ENCODE assay signal across 11 cellular contexts in the genomic region with DNA sequence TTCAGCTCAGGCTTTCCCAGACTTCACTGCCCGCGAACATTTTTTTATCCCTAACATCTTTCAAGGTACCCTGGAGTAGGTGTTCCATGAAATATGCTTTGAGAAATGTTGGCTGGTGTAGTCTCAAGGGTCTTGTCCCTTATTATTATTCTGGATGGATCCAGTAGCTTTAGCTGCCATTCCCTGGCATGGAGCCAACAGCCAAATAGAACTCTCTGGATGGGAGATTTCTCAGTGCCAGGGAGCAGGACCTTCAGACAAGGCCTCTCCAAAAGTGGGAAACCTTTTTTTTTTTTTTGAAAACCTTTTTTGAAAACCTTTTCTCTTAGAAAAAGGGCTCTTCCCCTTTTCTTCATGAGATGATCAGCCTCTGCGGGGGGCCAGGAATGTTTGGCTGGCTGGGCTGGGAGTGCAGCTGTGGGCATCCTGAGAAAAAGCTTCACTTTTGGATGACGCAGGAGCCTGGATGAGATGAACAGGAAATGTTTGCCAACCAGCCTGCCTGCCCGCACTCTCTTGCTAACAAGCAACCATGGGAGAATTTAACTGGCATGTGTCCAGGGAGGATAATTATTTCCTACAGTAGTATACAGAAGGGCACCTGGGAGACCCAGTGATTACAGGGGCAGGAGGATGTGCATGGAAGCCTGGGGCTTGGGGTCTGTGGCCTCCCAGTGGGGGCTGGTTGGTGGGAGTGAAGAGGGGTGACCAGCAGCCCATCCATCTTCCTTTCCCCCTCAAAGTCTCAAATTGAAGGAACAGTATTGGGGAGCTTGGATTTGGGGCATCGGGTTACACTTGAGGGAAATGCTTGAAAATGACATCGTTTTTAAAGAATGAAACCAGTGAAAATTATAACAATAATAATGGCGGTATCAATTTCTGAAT.
A peak's percentile ranks its signal among the peaks of the same experiment; 100 is the strongest.
DNase-seq lines count a peak whose midpoint lies in the region; ATAC-seq and TF ChIP-seq lines count a peak whose summit lies in the region.
"Had no signal": no experiment of that assay in that cellular context is flagged by ENCODE, and none has a peak within 500 bp of the region (broad histone marks: within the 10 kb centered on the region; RNA-seq: fewer than 3 reads in every experiment).

No MANE protein-coding gene starts in this region.

- no TSS peak for BruUV-seq in A673 (replicated peaks; lab: Mats Ljungman, UMichigan)

- CTCF ChIA-PET in A673 (lab: Charles Lee): interaction anchor here (0.7 kb wide), 1 partner anchor 24 kb away, joined by 4 read pairs; no protein-coding TSS in a partner anchor

- POLR2A ChIA-PET in A673 (lab: Charles Lee; ENCODE audit: low non-redundant PET): no interaction called here

- ATAC-seq in HG03135 (IDR thresholded peaks at IDR 0.05; ENCODE audit: unreplicated experiment): no peak

- no peaks in the 10 kb centered on the region for H3K9me3 Mint-ChIP-seq in activated T-helper 1 cell treated with anti-CD3 and anti-CD28 coated beads, Interleukin-12 subunit alpha, Interleukin-12 subunit beta, Interleukin-2, Interleukin-4 antibody, amounts not matched to agents 30 ng/mL and 10 ng/mL and 1 ng/mL, durations not matched to agents 14 hours and 24 hours and 36 hours
- H3K9me3 Mint-ChIP-seq: activated CD4-positive, alpha-beta memory T cell treated with anti-CD3 and anti-CD28 coated beads for 36 hours had no signal

- peak overlapping the region; percentile 90 for H3K27ac ChIP-seq in A673 (ENCODE audit: low read depth, low read length, poor library complexity, severe bottlenecking)
- peak overlapping the region; percentile 75 for H3K27ac ChIP-seq in SK-N-MC
- no peak overlapping the region for H3K27ac ChIP-seq in spleen

- H3K9me3 ChIP-seq in A673 (ENCODE audit: low read depth, low read length, poor library complexity, severe bottlenecking) (no peaks in the 10 kb centered on the region), SK-N-MC (ENCODE audit: low read depth, low read length) (no peaks in the 10 kb centered on the region), iPS-15b (ENCODE audit: control insufficient read depth, insufficient read depth, low read length) (no peaks in the 10 kb centered on the region), spleen (peaks cover 0 to 5% (median 0%) of the 10 kb centered on the region in 8 donors)

- H3K9ac ChIP-seq in SK-N-MC (ENCODE audit: insufficient read length): no peak overlapping the region
- H3K9ac ChIP-seq in iPS-15b (ENCODE audit: low read depth, low read length): peak overlapping the region; percentile 28

- H3K4me3 Mint-ChIP-seq in activated T-helper 1 cell treated with anti-CD3 and anti-CD28 coated beads, Interleukin-12 subunit alpha, Interleukin-12 subunit beta, Interleukin-2, Interleukin-4 antibody, amounts not matched to agents 30 ng/mL and 10 ng/mL and 1 ng/mL, durations not matched to agents 14 hours and 24 hours and 36 hours: no peak overlapping the region
- H3K4me3 Mint-ChIP-seq: activated CD4-positive, alpha-beta memory T cell treated with anti-CD3 and anti-CD28 coated beads for 36 hours; mesothelial cell of epicardium had no signal

- TF ChIP-seq POLR2A in spleen (IDR thresholded peaks at IDR 0.05): no peak

- H3K27me3 ChIP-seq in A673 (replicated peaks; ENCODE audit: insufficient read depth, low read depth, low read length, poor library complexity) (no peaks in the 10 kb centered on the region), iPS-15b (ENCODE audit: control insufficient read depth, insufficient read depth, low read length) (no peaks in the 10 kb centered on the region), spleen (replicated peaks in 1 of 7) (peaks cover 0 to 4% (median 0%) of the 10 kb centered on the region in 7 donors)

- TF ChIP-seq CTCF in A673 (conservative IDR thresholded peaks at IDR 0.05; ENCODE audit: low read depth, low read length) (no peak), spleen (IDR thresholded peaks at IDR 0.05 in 8 of 11, conservative IDR thresholded peaks at IDR 0.05 in 3 of 11) (no peak)

- DNase-seq in A673 (ENCODE audit: low spot score) (peak; percentile 93), NCI-H1092 (lab: John Stamatoyannopoulos, UW) (peak; percentile 82), SK-N-MC (ENCODE audit: low read depth, low spot score) (peak; percentile 79), SK-N-DZ (ENCODE audit: low spot score) (no peak), spleen (no peak)
- DNase-seq in activated T-helper 1 cell treated with anti-CD3 and anti-CD28 coated beads, Interleukin-12 subunit alpha, Interleukin-12 subunit beta, Interleukin-2, Interleukin-4 antibody, amounts not matched to agents 30 ng/mL and 10 ng/mL and 1 ng/mL, durations not matched to agents 14 hours and 24 hours and 36 hours (ENCODE audit: low spot score): no peak
- DNase-seq: activated CD4-positive, alpha-beta memory T cell treated with anti-CD3 and anti-CD28 coated beads for 36 hours; effector CD4-positive, alpha-beta T cell had no signal

- H3K4me1 Mint-ChIP-seq in activated T-helper 1 cell treated with anti-CD3 and anti-CD28 coated beads, Interleukin-12 subunit alpha, Interleukin-12 subunit beta, Interleukin-2, Interleukin-4 antibody, amounts not matched to agents 30 ng/mL and 10 ng/mL and 1 ng/mL, durations not matched to agents 14 hours and 24 hours and 36 hours (ENCODE audit: low read depth): no peaks in the 10 kb centered on the region

- no peak overlapping the region for H3K27ac Mint-ChIP-seq in activated T-helper 1 cell treated with anti-CD3 and anti-CD28 coated beads, Interleukin-12 subunit alpha, Interleukin-12 subunit beta, Interleukin-2, Interleukin-4 antibody, amounts not matched to agents 30 ng/mL and 10 ng/mL and 1 ng/mL, durations not matched to agents 14 hours and 24 hours and 36 hours
- H3K27ac Mint-ChIP-seq: activated CD4-positive, alpha-beta memory T cell treated with anti-CD3 and anti-CD28 coated beads for 36 hours; mesothelial cell of epicardium had no signal

- no peaks in the 10 kb centered on the region for H3K36me3 ChIP-seq in A673 (ENCODE audit: insufficient read depth, low read length, poor library complexity, severe bottlenecking)
- H3K36me3 ChIP-seq in SK-N-MC (ENCODE audit: insufficient read depth, low read length): no peaks in the 10 kb centered on the region
- H3K36me3 ChIP-seq in iPS-15b (ENCODE audit: control insufficient read depth, insufficient read depth, low read length): no peaks in the 10 kb centered on the region
- no peaks in the 10 kb centered on the region for H3K36me3 ChIP-seq in spleen

- intact Hi-C loops in A673 (cut with micrococcal nuclease; ENCODE audit: unreplicated experiment) (no loop called here), spleen (cut with DNase I; ENCODE audit: low total_unique reads) (no loop called here)
- intact Hi-C loops in activated T-helper 1 cell treated with anti-CD3 and anti-CD28 coated beads, Interleukin-12 subunit alpha, Interleukin-12 subunit beta, Interleukin-2, Interleukin-4 antibody, amounts not matched to agents 30 ng/mL and 10 ng/mL and 1 ng/mL, durations not matched to agents 14 hours and 24 hours and 36 hours (cut with micrococcal nuclease): no loop called here

- H3K36me3 Mint-ChIP-seq in activated T-helper 1 cell treated with anti-CD3 and anti-CD28 coated beads, Interleukin-12 subunit alpha, Interleukin-12 subunit beta, Interleukin-2, Interleukin-4 antibody, amounts not matched to agents 30 ng/mL and 10 ng/mL and 1 ng/mL, durations not matched to agents 14 hours and 24 hours and 36 hours (ENCODE audit: low read depth): no peaks in the 10 kb centered on the region
- H3K36me3 Mint-ChIP-seq: activated CD4-positive, alpha-beta memory T cell treated with anti-CD3 and anti-CD28 coated beads for 36 hours; mesothelial cell of epicardium had no signal

- peaks cover 18% of the 10 kb centered on the region for H3K4me1 ChIP-seq in A673 (ENCODE audit: insufficient read depth, low read length, poor library complexity, severe bottlenecking)
- peaks cover 14% of the 10 kb centered on the region for H3K4me1 ChIP-seq in iPS-15b (ENCODE audit: control insufficient read depth, insufficient read depth, low read length)
- H3K4me1 ChIP-seq in spleen: no peaks in the 10 kb centered on the region

- 79 to 87% (median 85%) methylated on average over 8 of the region's 8 CpGs for WGBS in spleen, 5 donors

- no peak overlapping the region for H3K4me3 ChIP-seq in A673 (ENCODE audit: low read depth, low read length, poor library complexity, severe bottlenecking)
- H3K4me3 ChIP-seq in SK-N-MC: no peak overlapping the region
- no peak overlapping the region for H3K4me3 ChIP-seq in iPS-15b (ENCODE audit: low read depth, low read length)
- no peak overlapping the region for H3K4me3 ChIP-seq in spleen

- no peaks in the 10 kb centered on the region for H3K27me3 Mint-ChIP-seq in activated T-helper 1 cell treated with anti-CD3 and anti-CD28 coated beads, Interleukin-12 subunit alpha, Interleukin-12 subunit beta, Interleukin-2, Interleukin-4 antibody, amounts not matched to agents 30 ng/mL and 10 ng/mL and 1 ng/mL, durations not matched to agents 14 hours and 24 hours and 36 hours (ENCODE audit: insufficient read depth)
- H3K27me3 Mint-ChIP-seq: activated CD4-positive, alpha-beta memory T cell treated with anti-CD3 and anti-CD28 coated beads for 36 hours had no signal

Comparison
In these comparisons a context has a peak if more than half of its experiments do, and no peak if none do; other contexts are left out.
1. DNase-seq: peak in A673 (single experiment), NCI-H1092 (single experiment) and SK-N-MC (single experiment); none in SK-N-DZ (single experiment), spleen (single experiment) and activated T-helper 1 cell treated with anti-CD3 and anti-CD28 coated beads, Interleukin-12 subunit alpha, Interleukin-12 subunit beta, Interleukin-2, Interleukin-4 antibody, amounts not matched to agents 30 ng/mL and 10 ng/mL and 1 ng/mL, durations not matched to agents 14 hours and 24 hours and 36 hours (single experiment).
2. H3K27ac ChIP-seq: peak in A673 (single experiment) and SK-N-MC (single experiment); none in spleen (0 of 8).